1 cellular context compared by ENCODE assay signal in the genomic region with DNA sequence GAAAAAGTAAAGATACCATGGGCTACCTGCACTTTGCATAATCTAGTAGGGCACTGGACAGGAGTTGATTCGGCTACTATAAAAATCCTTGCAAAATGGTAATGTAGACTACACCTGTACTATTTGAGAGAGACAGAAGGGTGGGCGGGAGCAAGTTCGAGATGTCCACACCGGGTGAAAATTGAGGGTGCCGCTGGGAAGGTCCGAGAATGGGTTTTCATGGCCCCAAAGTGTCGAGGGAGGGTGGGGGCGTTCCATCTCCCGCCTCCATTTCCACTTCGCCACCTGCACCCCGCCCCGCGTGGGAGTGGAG.
TF ChIP-seq lines count a peak whose summit lies in the region.

No MANE protein-coding gene starts in this region.

TF ChIP-seq in HepG2, 621 proteins besides CTCF, POLR2A, EP300 and RAD21 (continued from another document and continues in another):
- TF ChIP-seq, protein P1, sequence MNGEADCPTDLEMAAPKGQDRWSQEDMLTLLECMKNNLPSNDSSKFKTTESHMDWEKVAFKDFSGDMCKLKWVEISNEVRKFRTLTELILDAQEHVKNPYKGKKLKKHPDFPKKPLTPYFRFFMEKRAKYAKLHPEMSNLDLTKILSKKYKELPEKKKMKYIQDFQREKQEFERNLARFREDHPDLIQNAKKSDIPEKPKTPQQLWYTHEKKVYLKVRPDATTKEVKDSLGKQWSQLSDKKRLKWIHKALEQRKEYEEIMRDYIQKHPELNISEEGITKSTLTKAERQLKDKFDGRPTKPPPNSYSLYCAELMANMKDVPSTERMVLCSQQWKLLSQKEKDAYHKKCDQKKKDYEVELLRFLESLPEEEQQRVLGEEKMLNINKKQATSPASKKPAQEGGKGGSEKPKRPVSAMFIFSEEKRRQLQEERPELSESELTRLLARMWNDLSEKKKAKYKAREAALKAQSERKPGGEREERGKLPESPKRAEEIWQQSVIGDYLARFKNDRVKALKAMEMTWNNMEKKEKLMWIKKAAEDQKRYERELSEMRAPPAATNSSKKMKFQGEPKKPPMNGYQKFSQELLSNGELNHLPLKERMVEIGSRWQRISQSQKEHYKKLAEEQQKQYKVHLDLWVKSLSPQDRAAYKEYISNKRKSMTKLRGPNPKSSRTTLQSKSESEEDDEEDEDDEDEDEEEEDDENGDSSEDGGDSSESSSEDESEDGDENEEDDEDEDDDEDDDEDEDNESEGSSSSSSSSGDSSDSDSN (CRISPR knock-in tag; IDR thresholded peaks at IDR 0.05), result no peak
- TF ChIP-seq GABPB1 (CRISPR knock-in tag; IDR thresholded peaks at IDR 0.05) (no peak; the same call in 1 of the 2 replicates), ZBTB33 (CRISPR knock-in tag; IDR thresholded peaks at IDR 0.05) (no peak), NCOA2 (CRISPR knock-in tag; IDR thresholded peaks at IDR 0.05) (no peak), CEBPB (IDR thresholded peaks at IDR 0.05; ENCODE audit: borderline replicate concordance, low read depth, low read length) (no peak), MLXIP (CRISPR knock-in tag; IDR thresholded peaks at IDR 0.05; ENCODE audit: borderline replicate concordance) (no peak), CSRNP1 (CRISPR knock-in tag; IDR thresholded peaks at IDR 0.05) (0 out of 2 replicates have a peak, but pooled peaks have one; percentile 32), ZNF557 (CRISPR knock-in tag; IDR thresholded peaks at IDR 0.05) (no peak; the same call in 1 of the 2 replicates), SIN3A (IDR thresholded peaks at IDR 0.05; ENCODE audit: borderline replicate concordance, low read depth, low read length) (no peak), MBD4 (IDR thresholded peaks at IDR 0.05; ENCODE audit: borderline replicate concordance, low read length) (no peak), FUBP1 (CRISPR knock-in tag; IDR thresholded peaks at IDR 0.05; ENCODE audit: borderline replicate concordance) (no peak), ZNF766 (CRISPR knock-in tag; IDR thresholded peaks at IDR 0.05; ENCODE audit: borderline replicate concordance) (no peak), AGO1 (IDR thresholded peaks at IDR 0.05; ENCODE audit: low read depth, low read length, poor library complexity, severe bottlenecking) (no peak), DNMT1 (CRISPR knock-in tag; IDR thresholded peaks at IDR 0.05) (no peak), RFXAP (CRISPR knock-in tag; IDR thresholded peaks at IDR 0.05; ENCODE audit: borderline replicate concordance) (no peak), GLMP (CRISPR knock-in tag; IDR thresholded peaks at IDR 0.05; ENCODE audit: borderline replicate concordance) (no peak), ZSCAN30 (CRISPR knock-in tag; IDR thresholded peaks at IDR 0.05) (no peak), FOXP1 (IDR thresholded peaks at IDR 0.05) (no peak), FOXP1 (CRISPR knock-in tag; IDR thresholded peaks at IDR 0.05) (no peak), ZNF205 (CRISPR knock-in tag; IDR thresholded peaks at IDR 0.05) (no peak), TARDBP (CRISPR knock-in tag; IDR thresholded peaks at IDR 0.05) (no peak), SATB2 (CRISPR knock-in tag; IDR thresholded peaks at IDR 0.05) (no peak), ASH2L (IDR thresholded peaks at IDR 0.05; ENCODE audit: insufficient read length, low read depth, low read length) (no peak), ZNF770 (CRISPR knock-in tag; IDR thresholded peaks at IDR 0.05) (no peak), ETV6 (CRISPR knock-in tag; conservative IDR thresholded peaks at IDR 0.05) (no peak), ZNF235 (CRISPR knock-in tag; IDR thresholded peaks at IDR 0.05; ENCODE audit: borderline replicate concordance) (no peak), NR2F1 (CRISPR knock-in tag; IDR thresholded peaks at IDR 0.05) (no peak), POLR2AphosphoS2 (IDR thresholded peaks at IDR 0.05; ENCODE audit: low read depth, low read length) (no peak), ZNF546 (CRISPR knock-in tag; conservative IDR thresholded peaks at IDR 0.05) (no peak), PAWR (CRISPR knock-in tag; IDR thresholded peaks at IDR 0.05; ENCODE audit: borderline replicate concordance) (no peak)
- TF ChIP-seq, protein P2, sequence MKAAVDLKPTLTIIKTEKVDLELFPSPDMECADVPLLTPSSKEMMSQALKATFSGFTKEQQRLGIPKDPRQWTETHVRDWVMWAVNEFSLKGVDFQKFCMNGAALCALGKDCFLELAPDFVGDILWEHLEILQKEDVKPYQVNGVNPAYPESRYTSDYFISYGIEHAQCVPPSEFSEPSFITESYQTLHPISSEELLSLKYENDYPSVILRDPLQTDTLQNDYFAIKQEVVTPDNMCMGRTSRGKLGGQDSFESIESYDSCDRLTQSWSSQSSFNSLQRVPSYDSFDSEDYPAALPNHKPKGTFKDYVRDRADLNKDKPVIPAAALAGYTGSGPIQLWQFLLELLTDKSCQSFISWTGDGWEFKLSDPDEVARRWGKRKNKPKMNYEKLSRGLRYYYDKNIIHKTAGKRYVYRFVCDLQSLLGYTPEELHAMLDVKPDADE (CRISPR knock-in tag; IDR thresholded peaks at IDR 0.05), result no peak
- TF ChIP-seq, protein P3, sequence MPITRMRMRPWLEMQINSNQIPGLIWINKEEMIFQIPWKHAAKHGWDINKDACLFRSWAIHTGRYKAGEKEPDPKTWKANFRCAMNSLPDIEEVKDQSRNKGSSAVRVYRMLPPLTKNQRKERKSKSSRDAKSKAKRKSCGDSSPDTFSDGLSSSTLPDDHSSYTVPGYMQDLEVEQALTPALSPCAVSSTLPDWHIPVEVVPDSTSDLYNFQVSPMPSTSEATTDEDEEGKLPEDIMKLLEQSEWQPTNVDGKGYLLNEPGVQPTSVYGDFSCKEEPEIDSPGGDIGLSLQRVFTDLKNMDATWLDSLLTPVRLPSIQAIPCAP (CRISPR knock-in tag; IDR thresholded peaks at IDR 0.05; ENCODE audit: low read depth), result no peak
- TF ChIP-seq, protein P4, sequence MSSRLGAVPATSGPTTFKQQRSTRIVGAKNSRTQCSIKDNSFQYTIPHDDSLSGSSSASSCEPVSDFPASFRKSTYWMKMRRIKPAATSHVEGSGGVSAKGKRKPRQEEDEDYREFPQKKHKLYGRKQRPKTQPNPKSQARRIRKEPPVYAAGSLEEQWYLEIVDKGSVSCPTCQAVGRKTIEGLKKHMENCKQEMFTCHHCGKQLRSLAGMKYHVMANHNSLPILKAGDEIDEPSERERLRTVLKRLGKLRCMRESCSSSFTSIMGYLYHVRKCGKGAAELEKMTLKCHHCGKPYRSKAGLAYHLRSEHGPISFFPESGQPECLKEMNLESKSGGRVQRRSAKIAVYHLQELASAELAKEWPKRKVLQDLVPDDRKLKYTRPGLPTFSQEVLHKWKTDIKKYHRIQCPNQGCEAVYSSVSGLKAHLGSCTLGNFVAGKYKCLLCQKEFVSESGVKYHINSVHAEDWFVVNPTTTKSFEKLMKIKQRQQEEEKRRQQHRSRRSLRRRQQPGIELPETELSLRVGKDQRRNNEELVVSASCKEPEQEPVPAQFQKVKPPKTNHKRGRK (CRISPR knock-in tag; IDR thresholded peaks at IDR 0.05), result no peak
